20 cellular contexts compared by ENCODE assay signal in genomic region chr1:206828765-206829164, GRCh38. TPM values are rescaled to one million over a fixed set of nuclear protein-coding genes. Genes with fewer than 3 reads are reported as not detected.
A peak's percentile ranks its signal among the peaks of the same experiment; 100 is the strongest.
DNase-seq lines count a peak whose midpoint lies in the region; ATAC-seq and TF ChIP-seq lines count a peak whose summit lies in the region.
"Had no signal": no experiment of that assay in that cellular context is flagged by ENCODE, and none has a peak within 500 bp of the region (broad histone marks: within the 10 kb centered on the region; RNA-seq: fewer than 3 reads in every experiment).

No MANE protein-coding gene starts in this region.

- H3K4me1 ChIP-seq in CD8-positive, alpha-beta memory T cell (ENCODE audit: insufficient read depth, low read length), result peaks cover 34% of the 10 kb centered on the region
- H3K4me1 ChIP-seq in right atrium auricular region (no peaks in the 10 kb centered on the region), Caco-2 (no peaks in the 10 kb centered on the region)
- H3K4me1 ChIP-seq: right lobe of liver had no signal

- no peak overlapping the region for H3K27ac ChIP-seq in CD8-positive, alpha-beta memory T cell (ENCODE audit: low read depth, low read length)
- H3K27ac ChIP-seq in right atrium auricular region, result no peak overlapping the region
- H3K27ac ChIP-seq: gastrocnemius medialis, right lobe of liver had no signal

- no peaks in the 10 kb centered on the region for H3K36me3 Mint-ChIP-seq in CD8-positive, alpha-beta memory T cell
- no peaks in the 10 kb centered on the region for H3K36me3 Mint-ChIP-seq in T-helper 2 cell treated with Interferon-gamma antibody and Interleukin-4, amounts not matched to agents 5 μg/mL and 100 μg/mL, for 36 hours (ENCODE audit: low read depth)
- H3K36me3 Mint-ChIP-seq in Caco-2 (ENCODE audit: insufficient read depth, unreplicated experiment), result no peaks in the 10 kb centered on the region

- H3K9me3 Mint-ChIP-seq in CD8-positive, alpha-beta memory T cell, result no peaks in the 10 kb centered on the region
- no peaks in the 10 kb centered on the region for H3K9me3 Mint-ChIP-seq in T-helper 2 cell treated with Interferon-gamma antibody and Interleukin-4, amounts not matched to agents 5 μg/mL and 100 μg/mL, for 36 hours
- H3K9me3 Mint-ChIP-seq in Caco-2 (ENCODE audit: unreplicated experiment), result no peaks in the 10 kb centered on the region
- H3K9me3 Mint-ChIP-seq: activated CD4-positive, alpha-beta memory T cell treated with anti-CD3 and anti-CD28 coated beads, Interleukin-2, amount 10 ng/mL, durations not matched to agents 7 days and 5 days had no signal

- POLR2A ChIA-PET in CD8-positive, alpha-beta memory T cell (lab: Charles Lee), result interaction anchor here (0.6 kb wide), 2 partner anchors 44 to 221 kb away, joined by 3 to 4 read pairs; no protein-coding TSS in a partner anchor
- POLR2A ChIA-PET in Caco-2 (lab: Charles Lee), result interaction anchor here (0.7 kb wide), 1 partner anchor 82 kb away, joined by 10 read pairs; no protein-coding TSS in a partner anchor

- DNase-seq in AG09309 (ENCODE audit: low read depth) (no peak), fibroblast of villous mesenchyme (ENCODE audit: low read depth) (no peak), right atrium auricular region (ENCODE audit: low spot score) (no peak), Caco-2 (no peak)
- no peak for DNase-seq in CD8-positive, alpha-beta memory T cell
- no peak for DNase-seq in T-helper 2 cell treated with Interferon-gamma antibody and Interleukin-4, amounts not matched to agents 5 μg/mL and 100 μg/mL, for 36 hours (ENCODE audit: low spot score)
- DNase-seq in central memory CD4-positive, alpha-beta T cell, result no peak
- DNase-seq: gastrocnemius medialis, H7, KG1, NCI-H1048, NCI-H2171 treated with DMSO at 0.1 percent for 48 hours, right lobe of liver, substantia nigra had no signal

- CTCF ChIA-PET in CD8-positive, alpha-beta memory T cell (lab: Charles Lee), result interaction anchor here (1.4 to 1.9 kb wide), 5 partner anchors 21 to 154 kb away, joined by 3 to 5 read pairs (median 4); no protein-coding TSS in a partner anchor
- CTCF ChIA-PET in Caco-2 (lab: Charles Lee), result interaction anchor here (0.6 kb wide), 1 partner anchor 55 kb away, joined by 4 read pairs; no protein-coding TSS in a partner anchor

- H3K36me3 ChIP-seq in CD8-positive, alpha-beta memory T cell (ENCODE audit: insufficient read depth, low read length), result no peaks in the 10 kb centered on the region
- H3K36me3 ChIP-seq in right atrium auricular region, result no peaks in the 10 kb centered on the region
- H3K36me3 ChIP-seq in Caco-2 (ENCODE audit: control insufficient read depth, insufficient read depth, low read length), result no peaks in the 10 kb centered on the region
- H3K36me3 ChIP-seq: gastrocnemius medialis, right lobe of liver had no signal

- peaks cover 54 to 63% (median 62%) of the 10 kb centered on the region in 3 donors for H3K4me1 Mint-ChIP-seq in CD8-positive, alpha-beta memory T cell
- peaks cover 67% of the 10 kb centered on the region for H3K4me1 Mint-ChIP-seq in T-helper 2 cell treated with Interferon-gamma antibody and Interleukin-4, amounts not matched to agents 5 μg/mL and 100 μg/mL, for 36 hours (ENCODE audit: low read depth)
- no peaks in the 10 kb centered on the region for H3K4me1 Mint-ChIP-seq in Caco-2 (ENCODE audit: low read depth, unreplicated experiment)

- intact Hi-C loops in Caco-2 (cut with micrococcal nuclease; ENCODE audit: unreplicated experiment), result no loop called here

- no peaks in the 10 kb centered on the region for H3K9me3 ChIP-seq in CD8-positive, alpha-beta memory T cell (ENCODE audit: low read length)
- H3K9me3 ChIP-seq in right atrium auricular region, result no peaks in the 10 kb centered on the region
- no peaks in the 10 kb centered on the region for H3K9me3 ChIP-seq in Caco-2
- H3K9me3 ChIP-seq: gastrocnemius medialis, right lobe of liver had no signal

- BruUV-seq in Caco-2 (replicated peaks; lab: Mats Ljungman, UMichigan), result no TSS peak

- peak overlapping the region in 5 of 7 donors; percentile 10 to 79 (median 65) for H3K4me3 Mint-ChIP-seq in CD8-positive, alpha-beta memory T cell
- H3K4me3 Mint-ChIP-seq in T-helper 2 cell treated with Interferon-gamma antibody and Interleukin-4, amounts not matched to agents 5 μg/mL and 100 μg/mL, for 36 hours, result peak overlapping the region; percentile 67
- no peak overlapping the region for H3K4me3 Mint-ChIP-seq in Caco-2 (ENCODE audit: unreplicated experiment)
- H3K4me3 Mint-ChIP-seq: activated CD4-positive, alpha-beta memory T cell treated with anti-CD3 and anti-CD28 coated beads, Interleukin-2, amount 10 ng/mL, durations not matched to agents 7 days and 5 days had no signal

- H3K4me3 ChIP-seq in AG09309 (ENCODE audit: control insufficient read depth, low read depth, low read length) (no peak overlapping the region), fibroblast of villous mesenchyme (ENCODE audit: low read depth, low read length) (no peak overlapping the region), right atrium auricular region (no peak overlapping the region), Caco-2 (ENCODE audit: low read depth, low read length) (no peak overlapping the region)
- H3K4me3 ChIP-seq in CD8-positive, alpha-beta memory T cell (ENCODE audit: low read length), result no peak overlapping the region
- H3K4me3 ChIP-seq: gastrocnemius medialis, right lobe of liver had no signal

- no peaks in the 10 kb centered on the region for H3K27me3 ChIP-seq in CD8-positive, alpha-beta memory T cell (ENCODE audit: insufficient read depth, low read length, poor library complexity, severe bottlenecking)
- H3K27me3 ChIP-seq in right atrium auricular region (no peaks in the 10 kb centered on the region), Caco-2 (replicated peaks; ENCODE audit: control insufficient read depth, insufficient read depth, low read length) (no peaks in the 10 kb centered on the region)
- H3K27me3 ChIP-seq: gastrocnemius medialis, right lobe of liver had no signal

- TF ChIP-seq CTCF in AG09309 (IDR thresholded peaks at IDR 0.05; ENCODE audit: control insufficient read depth, insufficient read depth, low read depth, low read length, missing control alignments) (peak; percentile 3), fibroblast of villous mesenchyme (IDR thresholded peaks at IDR 0.05; ENCODE audit: insufficient read depth, low read depth, low read length) (peak; percentile 17), right atrium auricular region (IDR thresholded peaks at IDR 0.05) (no peak), Caco-2 (IDR thresholded peaks at IDR 0.05; ENCODE audit: insufficient read depth in 1 of 2, low read depth in 1 of 2, low read length in 1 of 2, severe bottlenecking in 1 of 2, unreplicated experiment in 1 of 2) (no peak)

- no peak for ATAC-seq in HG02870 (IDR thresholded peaks at IDR 0.05; ENCODE audit: unreplicated experiment)
- ATAC-seq: gastrocnemius medialis, left lobe of liver, right lobe of liver had no signal

- H3K27ac Mint-ChIP-seq in CD8-positive, alpha-beta memory T cell, result peak overlapping the region in 7 of 8 donors; percentile 18 to 93 (median 86)
- no peak overlapping the region for H3K27ac Mint-ChIP-seq in T-helper 2 cell treated with Interferon-gamma antibody and Interleukin-4, amounts not matched to agents 5 μg/mL and 100 μg/mL, for 36 hours
- no peak overlapping the region for H3K27ac Mint-ChIP-seq in Caco-2 (ENCODE audit: unreplicated experiment)

- H3K27me3 Mint-ChIP-seq in CD8-positive, alpha-beta memory T cell, result no peaks in the 10 kb centered on the region
- peaks cover 14% of the 10 kb centered on the region for H3K27me3 Mint-ChIP-seq in T-helper 2 cell treated with Interferon-gamma antibody and Interleukin-4, amounts not matched to agents 5 μg/mL and 100 μg/mL, for 36 hours (ENCODE audit: low read depth)
- peaks cover 10% of the 10 kb centered on the region for H3K27me3 Mint-ChIP-seq in Caco-2 (ENCODE audit: insufficient read depth, unreplicated experiment)

RNA-seq across cellular contexts. Expression of gene IL20, which starts 36.7 kb away (rescaled TPM):
- not detected for total RNA-seq in CD8-positive, alpha-beta memory T cell
- not detected for polyA plus RNA-seq in CD8-positive, alpha-beta memory T cell
- total RNA-seq in fibroblast of villous mesenchyme, result 0.32 and 0.86 TPM in 2 replicates
- under 1 TPM in 1 of 2 donors, not detected in 1; 0.20 TPM for total RNA-seq in right atrium auricular region
- not detected in 2 replicates for total RNA-seq in Caco-2 (2022)
- total RNA-seq: activated CD4-positive, alpha-beta memory T cell treated with anti-CD3 and anti-CD28 coated beads, Interleukin-2, amount 10 ng/mL, durations not matched to agents 7 days and 5 days; cerebellum; gastrocnemius medialis; H7; left lobe of liver; mucosa of gallbladder; osteoblast; right lobe of liver had no signal

RNA-seq across cellular contexts. Expression of gene IL10, which starts 56.5 kb away (rescaled TPM):
- total RNA-seq in CD8-positive, alpha-beta memory T cell, result 1 to 10 TPM; 7.6 TPM
- polyA plus RNA-seq in CD8-positive, alpha-beta memory T cell, result 0.33 TPM
- total RNA-seq in fibroblast of villous mesenchyme (under 0.01 TPM in 1 of 2 replicates, not detected in the other), right atrium auricular region (1 to 10 TPM in 1 of 2 donors, under 1 TPM in 1; 0.93 to 3.1 TPM), Caco-2 (2022) (not detected in 2 replicates)
- total RNA-seq: H7, osteoblast had no signal

RNA-seq across cellular contexts. Expression of gene IL19, which starts 58.2 kb away (rescaled TPM):
- not detected for total RNA-seq in CD8-positive, alpha-beta memory T cell
- polyA plus RNA-seq in CD8-positive, alpha-beta memory T cell, result not detected
- total RNA-seq in fibroblast of villous mesenchyme (0.97 and 1.7 TPM in 2 replicates), right atrium auricular region (not detected), Caco-2 (2022) (not detected in 2 replicates)
- total RNA-seq: activated CD4-positive, alpha-beta memory T cell treated with anti-CD3 and anti-CD28 coated beads, Interleukin-2, amount 10 ng/mL, durations not matched to agents 7 days and 5 days; cerebellum; gastrocnemius medialis; H7; left lobe of liver; mucosa of gallbladder; osteoblast; right lobe of liver had no signal

Comparison
In these comparisons a context has a peak if more than half of its experiments do, and no peak if none do; other contexts are left out.
1. CTCF ChIP-seq: peak in AG09309 (single experiment) and fibroblast of villous mesenchyme (single experiment); none in right atrium auricular region (0 of 2) and Caco-2 (0 of 2).
2. H3K27ac Mint-ChIP-seq: peak in CD8-positive, alpha-beta memory T cell (7 of 8); none in T-helper 2 cell treated with Interferon-gamma antibody and Interleukin-4, amounts not matched to agents 5 μg/mL and 100 μg/mL, for 36 hours (single experiment) and Caco-2 (single experiment).